Comparison of ENCODE assay signal across 18 cellular contexts in the genomic region with DNA sequence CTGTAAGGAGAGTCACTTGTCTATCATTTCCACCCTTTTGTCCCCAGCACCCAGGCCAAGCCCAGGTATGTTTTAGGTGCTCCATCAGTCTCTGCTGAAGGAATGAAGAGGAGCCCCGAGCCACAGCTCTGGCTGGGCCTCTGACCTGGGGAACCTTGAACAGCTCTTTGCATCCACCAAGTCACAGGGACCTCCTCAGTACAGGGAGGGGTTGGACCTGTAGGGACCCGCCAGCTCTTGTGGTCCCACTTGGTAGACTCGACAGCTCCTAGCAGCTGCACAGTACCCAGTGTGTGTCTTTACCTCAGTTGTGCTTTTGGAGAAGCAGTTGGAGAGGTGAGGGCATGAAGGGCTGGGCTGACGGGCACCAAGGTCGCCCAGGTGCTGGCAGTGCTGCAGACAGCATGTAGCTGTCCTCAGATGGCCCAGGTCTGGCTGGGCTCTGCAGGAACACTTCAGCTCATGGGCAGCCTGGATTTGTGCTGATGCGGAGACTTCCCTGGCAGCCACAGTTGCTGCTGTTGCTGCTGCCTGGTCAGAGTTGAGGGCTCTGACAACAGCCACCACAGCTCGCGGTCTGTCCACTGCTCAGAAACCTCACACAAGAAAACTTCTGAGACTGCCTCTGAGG.
DNase-seq lines count a peak whose midpoint lies in the region; ATAC-seq and TF ChIP-seq lines count a peak whose summit lies in the region.
"Had no signal": no experiment of that assay in that cellular context is flagged by ENCODE, and none has a peak within 500 bp of the region (broad histone marks: within the 10 kb centered on the region; RNA-seq: fewer than 3 reads in every experiment).

No MANE protein-coding gene starts in this region.

- no peak for DNase-seq in Right ventricle myocardium inferior (ENCODE audit: missing footprints)
- no peak for DNase-seq in cardiac septum (ENCODE audit: low spot score)
- DNase-seq in heart right ventricle: peak in 1 of 2 donors; percentile 36
- peak in 2 of 3 donors; percentile 40 to 47 for DNase-seq in mucosa of descending colon
- no peak for DNase-seq in transverse colon
- no peak for DNase-seq in HT-29 (ENCODE audit: low spot score)
- no peak for DNase-seq in midbrain (lab: John Stamatoyannopoulos, UW)
- DNase-seq: 8988T; CD4-positive, alpha-beta memory T cell; DMS153; GF-D8; MV-4-11; NCI-H1694 treated with DMSO at 0.1 percent for 48 hours; NCI-H510A treated with DMSO at 0.1 percent for 48 hours; PC-9 had no signal

- H3K27me3 ChIP-seq in heart right ventricle (peaks cover 0 to 47% (median 16%) of the 10 kb centered on the region in 7 donors), transverse colon (no peaks in the 10 kb centered on the region)

- TF ChIP-seq CTCF in heart right ventricle (IDR thresholded peaks at IDR 0.05) (no peak), mucosa of descending colon (IDR thresholded peaks at IDR 0.05) (no peak), transverse colon (IDR thresholded peaks at IDR 0.05) (no peak)

- H3K36me3 ChIP-seq in heart right ventricle: no peaks in the 10 kb centered on the region
- H3K36me3 ChIP-seq in mucosa of descending colon (ENCODE audit: low read depth): no peaks in the 10 kb centered on the region
- H3K36me3 ChIP-seq in transverse colon: no peaks in the 10 kb centered on the region

- in situ Hi-C loops in transverse colon (cut with MboI; ENCODE audit: low pct_ligation_motif_present in 1 of 4, low pct_unique_long_range_greater_than_20kb in 1 of 4, low sequenced_read_pairs in 3 of 4): no loop called here

- peak; percentile 87 for ATAC-seq in Right ventricle myocardium inferior
- peak in 7 of 8 donors; percentile 35 to 80 (median 68) for ATAC-seq in heart right ventricle
- ATAC-seq in mucosa of descending colon: peak; percentile 17
- ATAC-seq in GM18870 (IDR thresholded peaks at IDR 0.05; ENCODE audit: unreplicated experiment): no peak

- no peak for TF ChIP-seq EP300 in transverse colon (IDR thresholded peaks at IDR 0.05; ENCODE audit: low read depth)

- H3K9me3 ChIP-seq in heart right ventricle: no peaks in the 10 kb centered on the region
- H3K9me3 ChIP-seq in mucosa of descending colon: no peaks in the 10 kb centered on the region
- H3K9me3 ChIP-seq in transverse colon: no peaks in the 10 kb centered on the region

- no peak for TF ChIP-seq POLR2A in transverse colon (IDR thresholded peaks at IDR 0.05)

- intact Hi-C loops in Right ventricle myocardium inferior (cut with DNase I): no loop called here
- intact Hi-C loops in cardiac septum (cut with DNase I): no loop called here
- intact Hi-C loops in heart right ventricle (cut with DNase I): no loop called here
- intact Hi-C loops in mucosa of descending colon (cut with DNase I, micrococcal nuclease): no loop called here
- intact Hi-C loops in transverse colon (cut with DNase I; ENCODE audit: low total_unique reads): no loop called here

- H3K4me3 ChIP-seq in heart right ventricle (no peak overlapping the region), mucosa of descending colon (no peak overlapping the region), transverse colon (no peak overlapping the region)
- H3K4me3 ChIP-seq: GM12878, PC-9 had no signal

- 78% methylated on average over 8 of the region's 8 CpGs for WGBS in heart right ventricle, 2 donors
- 94% methylated on average over 8 of the region's 8 CpGs; no CpG with 5 or more reads in 1 of the 2 donors for WGBS in transverse colon (ENCODE audit: low coverage in 1 of 2), 2 donors

- H3K27ac ChIP-seq in heart right ventricle (no peak overlapping the region), transverse colon (peak overlapping the region in 3 of 4 donors; percentile 4 to 51 (median 26))
- H3K27ac ChIP-seq: KMS-11, PC-9 had no signal

- H3K4me1 ChIP-seq in heart right ventricle (peaks cover 0 to 11% (median 0%) of the 10 kb centered on the region in 9 donors), mucosa of descending colon (ENCODE audit: low read depth) (peaks cover 14% of the 10 kb centered on the region), transverse colon (peaks cover 0 to 12% (median 4%) of the 10 kb centered on the region in 4 donors)

Comparison
In these comparisons a context has a peak if more than half of its experiments do, and no peak if none do; other contexts are left out.
1. DNase-seq: peak in mucosa of descending colon (2 of 3); none in Right ventricle myocardium inferior (single experiment), cardiac septum (single experiment), transverse colon (single experiment), HT-29 (single experiment) and midbrain (single experiment).
2. H3K27ac ChIP-seq: peak in transverse colon (3 of 4); none in heart right ventricle (0 of 10).